ENCODE assay signal across 1 cellular context in genomic region chr16:28213396-28213795, GRCh38.
TF ChIP-seq lines count a peak whose summit lies in the region.

No MANE protein-coding gene starts in this region.

TF ChIP-seq in WTC11, 78 proteins besides CTCF, POLR2A, EP300 and RAD21 (continued from another document):
- no peak for TF ChIP-seq FOXP4 (CRISPR knock-in tag; IDR thresholded peaks at IDR 0.05)
- no peak for TF ChIP-seq TEAD1 (CRISPR knock-in tag; IDR thresholded peaks at IDR 0.05)
- no peak for TF ChIP-seq E2F5 (CRISPR knock-in tag; IDR thresholded peaks at IDR 0.05)
